In genomic region chr2:112487444-112487961, GRCh38 we compare ENCODE assay signal across 26 cellular contexts. TPM values are rescaled to one million over a fixed set of nuclear protein-coding genes. Genes with fewer than 3 reads are reported as not detected.
DNase-seq lines count a peak whose midpoint lies in the region; ATAC-seq, FAIRE-seq and TF ChIP-seq lines count a peak whose summit lies in the region.
"Had no signal": no experiment of that assay in that cellular context is flagged by ENCODE, and none has a peak within 500 bp of the region (broad histone marks: within the 10 kb centered on the region; RNA-seq: fewer than 3 reads in every experiment).

No MANE protein-coding gene starts in this region.

- TF ChIP-seq RAD21 in HepG2 (CRISPR knock-in tag; IDR thresholded peaks at IDR 0.05), result no peak

- H3K27ac ChIP-seq in HepG2 (ENCODE audit: extremely low read length, insufficient read depth, low read length) (no peak overlapping the region), right lobe of liver (no peak overlapping the region)
- H3K27ac ChIP-seq: BLaER1 treated with 17β-estradiol and CSF1 and Interleukin-3, amounts not matched to agents 10 nM and 100 nM; SJCRH30 had no signal

- no peak overlapping the region for H3K9ac ChIP-seq in HepG2 (ENCODE audit: insufficient read depth, low read depth, low read length)
- H3K9ac ChIP-seq: BLaER1 treated with 17β-estradiol and CSF1 and Interleukin-3, amounts not matched to agents 10 nM and 100 nM had no signal

- no peaks in the 10 kb centered on the region for H4K20me1 ChIP-seq in HepG2 (ENCODE audit: insufficient read depth, low read length)

- H3K79me2 ChIP-seq in HepG2 (ENCODE audit: insufficient read depth, low read length), result peaks cover 27% of the 10 kb centered on the region

- BruUV-seq in HepG2 (replicated peaks; lab: Mats Ljungman, UMichigan), result no TSS peak

- ATAC-seq in HepG2, result no peak
- ATAC-seq in right lobe of liver, result no peak
- ATAC-seq in GM19455 (IDR thresholded peaks at IDR 0.05; ENCODE audit: unreplicated experiment), result no peak
- ATAC-seq: GM12878, HCT116, PC-3, Right ventricle myocardium inferior had no signal

- H3K4me1 ChIP-seq in HepG2 (ENCODE audit: insufficient read depth, low read length), result peaks cover 17% of the 10 kb centered on the region
- peaks cover 0 to 10% (median 0%) of the 10 kb centered on the region in 4 donors for H3K4me1 ChIP-seq in right lobe of liver

- TF ChIP-seq EP300 in HepG2 (IDR thresholded peaks at IDR 0.05; ENCODE audit: low read depth in 2 of 2, low read length in 2 of 2) (no peak), HepG2 (CRISPR knock-in tag; IDR thresholded peaks at IDR 0.05; ENCODE audit: borderline replicate concordance) (no peak)

- no peak overlapping the region for H3K4me2 ChIP-seq in HepG2 (ENCODE audit: low read depth, low read length)

- H3K4me3 ChIP-seq in HepG2 (replicated peaks in 1 of 3; ENCODE audit: insufficient read depth in 1 of 3, low read depth in 2 of 3, low read length in 3 of 3) (no peak overlapping the region), right lobe of liver (no peak overlapping the region)
- H3K4me3 ChIP-seq: BLaER1 treated with 17β-estradiol and CSF1 and Interleukin-3, amounts not matched to agents 10 nM and 100 nM; GM12878; SJCRH30 had no signal

- peak overlapping the region; percentile 24 for H3K27ac Mint-ChIP-seq in activated CD4-positive, alpha-beta T cell treated with anti-CD3 and anti-CD28 coated beads, Interleukin-2, amount 10 ng/mL, durations not matched to agents 24 days and 14 days
- H3K27ac Mint-ChIP-seq in stimulated activated naive CD8-positive, alpha-beta T cell treated with anti-CD3 and anti-CD28 coated beads, Interleukin-15, Interleukin-2, amounts not matched to agents 100 ng/mL and 50 ng/mL, for 24 hours, result peak overlapping the region; percentile 31
- H3K27ac Mint-ChIP-seq: CD4-positive, alpha-beta T cell had no signal

- FAIRE-seq in HepG2 (lab: Jason Lieb, UNC), result no peak
- FAIRE-seq: G401.6, GM12878 had no signal

- no peak overlapping the region for H2AFZ ChIP-seq in HepG2 (ENCODE audit: low read length)

- CTCF ChIA-PET in HepG2 (lab: Yijun Ruan, JAX; ENCODE audit: low intra/inter-chr PET ratio, low total read pairs), result no interaction called here

- H3K9me3 ChIP-seq in HepG2 (ENCODE audit: low read length) (no peaks in the 10 kb centered on the region), right lobe of liver (no peaks in the 10 kb centered on the region)
- H3K9me3 ChIP-seq: SJCRH30 had no signal

- TF ChIP-seq POLR2A in HepG2 (IDR thresholded peaks at IDR 0.05; ENCODE audit: insufficient read depth in 1 of 2, low read depth in 2 of 2, low read length in 2 of 2), result no peak
- no peak for TF ChIP-seq POLR2A in right lobe of liver (IDR thresholded peaks at IDR 0.05)

- no peak overlapping the region for H3K4me3 Mint-ChIP-seq in activated CD4-positive, alpha-beta T cell treated with anti-CD3 and anti-CD28 coated beads, Interleukin-2, amount 10 ng/mL, durations not matched to agents 24 days and 14 days
- H3K4me3 Mint-ChIP-seq in stimulated activated naive CD8-positive, alpha-beta T cell treated with anti-CD3 and anti-CD28 coated beads, Interleukin-15, Interleukin-2, amounts not matched to agents 100 ng/mL and 50 ng/mL, for 24 hours, result no peak overlapping the region
- H3K4me3 Mint-ChIP-seq: CD4-positive, alpha-beta T cell had no signal

- no peak for TF ChIP-seq CTCF in HepG2 (CRISPR knock-in tag; IDR thresholded peaks at IDR 0.05)
- TF ChIP-seq CTCF in right lobe of liver (IDR thresholded peaks at IDR 0.05), result no peak

- H3K27me3 ChIP-seq in HepG2 (ENCODE audit: control insufficient read depth in 1 of 2, insufficient read depth in 2 of 2, low read length in 2 of 2) (no peaks in the 10 kb centered on the region), right lobe of liver (no peaks in the 10 kb centered on the region)
- H3K27me3 ChIP-seq: BLaER1 treated with 17β-estradiol and CSF1 and Interleukin-3, amounts not matched to agents 10 nM and 100 nM; SJCRH30 had no signal

- in situ Hi-C loops in HepG2 (cut with HindIII; ENCODE audit: extremely low pct_ligation_motif_present, low pct_unique_long_range_greater_than_20kb), result no loop called here

- no peak for DNase-seq in activated CD4-positive, alpha-beta T cell treated with anti-CD3 and anti-CD28 coated beads, Interleukin-2, amount 10 ng/mL, durations not matched to agents 24 days and 14 days
- DNase-seq in activated CD4-positive, alpha-beta T cell treated with anti-CD3 and anti-CD28 coated beads, Interleukin-2, amount 50 U/mL, for 4 hours, result no peak
- DNase-seq in HepG2 (ENCODE audit: low spot score) (no peak), right lobe of liver (no peak), DMS114 treated with DMSO at 0.1 percent for 48 hours (lab: John Stamatoyannopoulos, UW; ENCODE audit: unreplicated experiment) (no peak)
- DNase-seq: CD4-positive, alpha-beta T cell; COR-L47; KBM-7; MM.1S; NCI-H1048; NCI-H1417; NCI-H1694; NCI-H2029 treated with DMSO at 0.1 percent for 48 hours; NCI-H446 treated with DMSO at 0.1 percent for 48 hours; NCI-H82; NK-92 treated with Interleukin-12 subunit alpha and Interleukin-12 subunit beta, amount 100 ng/mL, for 24 hours; PC-3 had no signal

- WGBS in HepG2 (ENCODE audit: low lambda C conversion rate), result 90% methylated on average over 4 of the region's 4 CpGs
- 88% methylated on average over 2 of the region's 4 CpGs for WGBS in right lobe of liver (ENCODE audit: insufficient coverage, low coverage, low lambda C conversion rate, missing lambda C conversion rate)

- no peaks in the 10 kb centered on the region for H3K27me3 Mint-ChIP-seq in activated CD4-positive, alpha-beta T cell treated with anti-CD3 and anti-CD28 coated beads, Interleukin-2, amount 10 ng/mL, durations not matched to agents 24 days and 14 days
- H3K27me3 Mint-ChIP-seq in stimulated activated naive CD8-positive, alpha-beta T cell treated with anti-CD3 and anti-CD28 coated beads, Interleukin-15, Interleukin-2, amounts not matched to agents 100 ng/mL and 50 ng/mL, for 24 hours, result no peaks in the 10 kb centered on the region
- H3K27me3 Mint-ChIP-seq: CD4-positive, alpha-beta T cell had no signal

- POLR2A ChIA-PET in HepG2 (lab: Yijun Ruan, JAX), result no interaction called here

- H3K36me3 ChIP-seq in HepG2 (replicated peaks in 1 of 2; ENCODE audit: control insufficient read depth in 1 of 2, insufficient read depth in 2 of 2, low read length in 2 of 2) (peaks cover 0 to 23% of the 10 kb centered on the region in 2 experiments; a peak in 2 of 5 replicates), right lobe of liver (no peaks in the 10 kb centered on the region)

- intact Hi-C loops in activated CD4-positive, alpha-beta T cell treated with anti-CD3 and anti-CD28 coated beads, Interleukin-2, amount 10 ng/mL, durations not matched to agents 24 days and 14 days (cut with micrococcal nuclease), result loop anchor here (1.0 kb wide), 1 partner anchor 232 kb away; the partner anchor contains the start of gene ZC3H8
- intact Hi-C loops in HepG2 (cut with micrococcal nuclease; ENCODE audit: unreplicated experiment) (no loop called here), right lobe of liver (cut with DNase I) (loop anchor here in 1 of 2 donors (10.0 kb wide), 1 partner anchor 87 kb away; no protein-coding TSS in a partner anchor)

- peaks cover 39% of the 10 kb centered on the region for H3K4me1 Mint-ChIP-seq in activated CD4-positive, alpha-beta T cell treated with anti-CD3 and anti-CD28 coated beads, Interleukin-2, amount 10 ng/mL, durations not matched to agents 24 days and 14 days
- peaks cover 36% of the 10 kb centered on the region for H3K4me1 Mint-ChIP-seq in stimulated activated naive CD8-positive, alpha-beta T cell treated with anti-CD3 and anti-CD28 coated beads, Interleukin-15, Interleukin-2, amounts not matched to agents 100 ng/mL and 50 ng/mL, for 24 hours (ENCODE audit: low read depth)

- H3K36me3 Mint-ChIP-seq in activated CD4-positive, alpha-beta T cell treated with anti-CD3 and anti-CD28 coated beads, Interleukin-2, amount 10 ng/mL, durations not matched to agents 24 days and 14 days (ENCODE audit: low read depth), result peaks cover 40% of the 10 kb centered on the region
- H3K36me3 Mint-ChIP-seq in stimulated activated naive CD8-positive, alpha-beta T cell treated with anti-CD3 and anti-CD28 coated beads, Interleukin-15, Interleukin-2, amounts not matched to agents 100 ng/mL and 50 ng/mL, for 24 hours (ENCODE audit: low read depth), result peaks cover 41% of the 10 kb centered on the region

- no peaks in the 10 kb centered on the region for H3K9me3 Mint-ChIP-seq in activated CD4-positive, alpha-beta T cell treated with anti-CD3 and anti-CD28 coated beads, Interleukin-2, amount 10 ng/mL, durations not matched to agents 24 days and 14 days
- H3K9me3 Mint-ChIP-seq in stimulated activated naive CD8-positive, alpha-beta T cell treated with anti-CD3 and anti-CD28 coated beads, Interleukin-15, Interleukin-2, amounts not matched to agents 100 ng/mL and 50 ng/mL, for 24 hours, result no peaks in the 10 kb centered on the region
- H3K9me3 Mint-ChIP-seq: CD4-positive, alpha-beta T cell had no signal

RNA-seq across cellular contexts. Expression of gene TTL, which starts 5.5 kb away (rescaled TPM):
- 44.6 and 48.5 TPM in 2 replicates for total RNA-seq in activated CD4-positive, alpha-beta T cell treated with anti-CD3 and anti-CD28 coated beads, Interleukin-2, amount 10 ng/mL, durations not matched to agents 24 days and 14 days
- 59.8 and 69.8 TPM in 2 replicates for total RNA-seq in HepG2 (2016; rRNA removed; fragmentation: Illumina TruSeq; extraction: Trizol)
- total RNA-seq in HepG2 (2016; cell fraction: cytosol; rRNA removed; fragmentation: Illumina TruSeq; extraction: Trizol; ENCODE audit: low read depth), result 18.0 and 19.1 TPM in 2 replicates
- total RNA-seq in HepG2 (2016; cell fraction: insoluble cytoplasmic fraction; rRNA removed; fragmentation: Illumina TruSeq; extraction: Trizol), result 56.6 and 58.1 TPM in 2 replicates
- total RNA-seq in HepG2 (2016; cell fraction: membrane; rRNA removed; fragmentation: Illumina TruSeq; extraction: Trizol), result 88.3 and 99.8 TPM in 2 replicates
- 39.3 and 44.8 TPM in 2 replicates for total RNA-seq in HepG2 (2016; cell fraction: nucleus; rRNA removed; fragmentation: Illumina TruSeq; extraction: Trizol)
- polyA plus RNA-seq in HepG2 (2011; rRNA removed), result 19.0 TPM in 2 replicates
- polyA plus RNA-seq in HepG2 (2011; cell fraction: cytosol; rRNA removed), result 10.0 and 16.3 TPM in 2 replicates
- polyA plus RNA-seq in HepG2 (2011; cell fraction: nucleus; rRNA removed), result 12.2 and 20.3 TPM in 2 replicates
- polyA plus RNA-seq in HepG2 (2012), result 22.9 and 32.3 TPM in 2 replicates
- 15.2 and 16.6 TPM in 2 replicates for polyA plus RNA-seq in HepG2 (2016; cell fraction: cytosol; fragmentation: Illumina TruSeq; extraction: Trizol; ENCODE audit: low read depth)
- polyA plus RNA-seq in HepG2 (2016; cell fraction: insoluble cytoplasmic fraction; fragmentation: Illumina TruSeq; extraction: Trizol; ENCODE audit: low read depth), result 44.9 and 53.9 TPM in 2 replicates
- polyA plus RNA-seq in HepG2 (2016; cell fraction: membrane; fragmentation: Illumina TruSeq; extraction: Trizol; ENCODE audit: low read depth), result 50.2 and 56.8 TPM in 2 replicates
- 53.2 and 54.6 TPM in 2 replicates for polyA plus RNA-seq in HepG2 (2016; cell fraction: nucleus; fragmentation: Illumina TruSeq; extraction: Trizol; ENCODE audit: insufficient read depth, low read depth)
- 44.4 and 48.9 TPM in 2 replicates for polyA minus RNA-seq in HepG2 (2011; rRNA and poly(A)+ RNA removed; ENCODE audit: low replicate concordance)
- 28.8 and 32.0 TPM in 2 replicates for polyA minus RNA-seq in HepG2 (2011; cell fraction: cytosol; rRNA and poly(A)+ RNA removed)
- polyA minus RNA-seq in HepG2 (2011; cell fraction: nucleus; rRNA and poly(A)+ RNA removed), result 20.2 and 23.9 TPM in 2 replicates
- total RNA-seq in right lobe of liver, result 10 to 100 TPM in 5 of 6 experiments, 1 to 10 TPM in 1; 8.1 to 29.6 (median 15.6) TPM
- polyA plus RNA-seq in PFSK-1 (2012; ENCODE audit: insufficient read length, low read depth), result 21.2 TPM

RNA-seq across cellular contexts. Expression of gene RGPD8, which starts 54.1 kb away (rescaled TPM):
- total RNA-seq in activated CD4-positive, alpha-beta T cell treated with anti-CD3 and anti-CD28 coated beads, Interleukin-2, amount 10 ng/mL, durations not matched to agents 24 days and 14 days, result 13.9 and 15.6 TPM in 2 replicates
- total RNA-seq in HepG2 (2016; rRNA removed; fragmentation: Illumina TruSeq; extraction: Trizol) (12.8 and 18.7 TPM in 2 replicates), right lobe of liver (1 to 10 TPM; 5.1 to 9.3 (median 7.0) TPM)
- total RNA-seq in HepG2 (2016; cell fraction: cytosol; rRNA removed; fragmentation: Illumina TruSeq; extraction: Trizol; ENCODE audit: low read depth), result 4.7 and 7.0 TPM in 2 replicates
- 12.9 and 15.1 TPM in 2 replicates for total RNA-seq in HepG2 (2016; cell fraction: insoluble cytoplasmic fraction; rRNA removed; fragmentation: Illumina TruSeq; extraction: Trizol)
- 2.1 and 3.0 TPM in 2 replicates for total RNA-seq in HepG2 (2016; cell fraction: membrane; rRNA removed; fragmentation: Illumina TruSeq; extraction: Trizol)
- 25.1 and 25.7 TPM in 2 replicates for total RNA-seq in HepG2 (2016; cell fraction: nucleus; rRNA removed; fragmentation: Illumina TruSeq; extraction: Trizol)
- 2.3 and 3.1 TPM in 2 replicates for polyA plus RNA-seq in HepG2 (2011; rRNA removed)
- polyA plus RNA-seq in HepG2 (2011; cell fraction: cytosol; rRNA removed), result 0.70 and 1.1 TPM in 2 replicates
- polyA plus RNA-seq in HepG2 (2011; cell fraction: nucleus; rRNA removed), result 3.6 and 6.3 TPM in 2 replicates
- 4.0 and 4.1 TPM in 2 replicates for polyA plus RNA-seq in HepG2 (2012)
- polyA plus RNA-seq in HepG2 (2016; cell fraction: cytosol; fragmentation: Illumina TruSeq; extraction: Trizol; ENCODE audit: low read depth), result 0.03 TPM in 1 of 2 replicates, not detected in the other
- 3.0 and 3.1 TPM in 2 replicates for polyA plus RNA-seq in HepG2 (2016; cell fraction: insoluble cytoplasmic fraction; fragmentation: Illumina TruSeq; extraction: Trizol; ENCODE audit: low read depth)
- 0.09 and 0.14 TPM in 2 replicates for polyA plus RNA-seq in HepG2 (2016; cell fraction: membrane; fragmentation: Illumina TruSeq; extraction: Trizol; ENCODE audit: low read depth)
- polyA plus RNA-seq in HepG2 (2016; cell fraction: nucleus; fragmentation: Illumina TruSeq; extraction: Trizol; ENCODE audit: insufficient read depth, low read depth), result 12.3 and 16.4 TPM in 2 replicates
- polyA minus RNA-seq in HepG2 (2011; rRNA and poly(A)+ RNA removed; ENCODE audit: low replicate concordance), result 3.4 and 3.6 TPM in 2 replicates
- polyA minus RNA-seq in HepG2 (2011; cell fraction: cytosol; rRNA and poly(A)+ RNA removed), result 5.5 and 5.9 TPM in 2 replicates
- 55.9 and 56.6 TPM in 2 replicates for polyA minus RNA-seq in HepG2 (2011; cell fraction: nucleus; rRNA and poly(A)+ RNA removed)
- polyA plus RNA-seq in PFSK-1 (2012; ENCODE audit: insufficient read length, low read depth), result 3.6 TPM

RNA-seq across cellular contexts. Expression of gene POLR1B, which starts 54.8 kb away (rescaled TPM):
- total RNA-seq in activated CD4-positive, alpha-beta T cell treated with anti-CD3 and anti-CD28 coated beads, Interleukin-2, amount 10 ng/mL, durations not matched to agents 24 days and 14 days, result 71.9 and 84.5 TPM in 2 replicates
- total RNA-seq in HepG2 (2016; rRNA removed; fragmentation: Illumina TruSeq; extraction: Trizol), result 46.0 and 70.8 TPM in 2 replicates
- 9.3 and 11.0 TPM in 2 replicates for total RNA-seq in HepG2 (2016; cell fraction: cytosol; rRNA removed; fragmentation: Illumina TruSeq; extraction: Trizol; ENCODE audit: low read depth)
- total RNA-seq in HepG2 (2016; cell fraction: insoluble cytoplasmic fraction; rRNA removed; fragmentation: Illumina TruSeq; extraction: Trizol), result 47.1 and 70.7 TPM in 2 replicates
- total RNA-seq in HepG2 (2016; cell fraction: membrane; rRNA removed; fragmentation: Illumina TruSeq; extraction: Trizol), result 14.7 and 18.4 TPM in 2 replicates
- total RNA-seq in HepG2 (2016; cell fraction: nucleus; rRNA removed; fragmentation: Illumina TruSeq; extraction: Trizol), result 35.3 and 39.0 TPM in 2 replicates
- 17.5 and 18.3 TPM in 2 replicates for polyA plus RNA-seq in HepG2 (2011; rRNA removed)
- 12.4 and 17.4 TPM in 2 replicates for polyA plus RNA-seq in HepG2 (2011; cell fraction: cytosol; rRNA removed)
- polyA plus RNA-seq in HepG2 (2011; cell fraction: nucleus; rRNA removed), result 13.5 and 17.5 TPM in 2 replicates
- polyA plus RNA-seq in HepG2 (2012), result 25.1 and 28.2 TPM in 2 replicates
- polyA plus RNA-seq in HepG2 (2016; cell fraction: cytosol; fragmentation: Illumina TruSeq; extraction: Trizol; ENCODE audit: low read depth), result 1.7 and 1.8 TPM in 2 replicates
- polyA plus RNA-seq in HepG2 (2016; cell fraction: insoluble cytoplasmic fraction; fragmentation: Illumina TruSeq; extraction: Trizol; ENCODE audit: low read depth), result 48.7 and 51.1 TPM in 2 replicates
- polyA plus RNA-seq in HepG2 (2016; cell fraction: membrane; fragmentation: Illumina TruSeq; extraction: Trizol; ENCODE audit: low read depth), result 4.7 and 5.1 TPM in 2 replicates
- polyA plus RNA-seq in HepG2 (2016; cell fraction: nucleus; fragmentation: Illumina TruSeq; extraction: Trizol; ENCODE audit: insufficient read depth, low read depth), result 35.3 and 39.0 TPM in 2 replicates
- polyA minus RNA-seq in HepG2 (2011; rRNA and poly(A)+ RNA removed; ENCODE audit: low replicate concordance), result 113 and 135 TPM in 2 replicates
- polyA minus RNA-seq in HepG2 (2011; cell fraction: cytosol; rRNA and poly(A)+ RNA removed), result 42.2 and 61.3 TPM in 2 replicates
- polyA minus RNA-seq in HepG2 (2011; cell fraction: nucleus; rRNA and poly(A)+ RNA removed), result 46.6 and 64.0 TPM in 2 replicates
- 10 to 100 TPM; 12.2 to 20.5 (median 16.1) TPM for total RNA-seq in right lobe of liver
- 33.9 TPM for polyA plus RNA-seq in PFSK-1 (2012; ENCODE audit: insufficient read length, low read depth)
